In the genomic region with DNA sequence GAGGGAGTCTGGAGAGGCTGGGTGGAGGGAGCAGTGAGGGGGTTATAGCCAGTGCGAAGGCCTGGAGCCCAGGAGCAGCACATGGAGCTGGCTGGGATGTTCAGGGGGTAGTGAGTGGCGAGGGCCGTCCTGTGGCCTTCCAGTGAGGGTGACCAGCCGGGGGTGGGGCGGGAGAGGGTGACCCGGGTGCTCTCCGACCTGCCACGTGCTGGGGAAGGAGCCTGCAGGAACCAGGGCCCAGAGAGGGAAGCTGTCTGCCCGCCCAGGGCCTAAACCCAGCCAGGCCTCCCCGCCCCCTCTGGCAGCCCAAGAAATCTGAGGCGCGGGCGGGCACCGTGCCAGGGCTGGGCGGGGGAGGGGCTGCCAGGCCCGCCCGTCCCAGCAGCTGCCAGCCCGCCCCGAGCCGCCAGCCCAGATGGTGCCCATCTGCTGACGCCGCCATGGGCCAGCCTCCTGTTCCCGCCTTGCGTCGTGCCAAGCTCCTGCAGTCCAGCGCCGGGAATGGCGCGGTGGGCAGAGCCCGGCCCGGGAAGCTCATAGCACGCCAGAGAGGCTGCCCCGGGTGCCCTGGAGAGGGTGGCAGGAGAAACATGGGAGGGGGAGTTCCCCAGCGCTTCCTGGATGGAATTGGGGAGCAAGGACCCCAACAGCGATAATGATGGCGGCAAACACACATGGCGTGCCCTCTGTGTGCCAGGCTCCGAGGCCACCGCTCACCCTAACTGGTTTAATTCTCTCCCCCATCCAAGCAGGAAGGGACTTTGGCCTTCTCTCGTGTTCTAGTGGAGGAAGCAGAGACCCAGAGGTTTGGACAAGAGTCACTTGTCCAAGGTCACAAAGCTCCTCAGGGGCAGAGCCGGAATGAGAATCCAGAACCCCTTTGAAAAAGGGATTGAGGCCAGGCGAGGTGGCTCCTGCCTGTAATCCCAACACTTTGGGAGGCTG, we compare ENCODE assay signal across 8 cellular contexts. TPM values are rescaled to one million over a fixed set of nuclear protein-coding genes. Genes with fewer than 3 reads are reported as not detected.
DNase-seq lines count a peak whose midpoint lies in the region; ATAC-seq and TF ChIP-seq lines count a peak whose summit lies in the region.

No MANE protein-coding gene starts in this region.

- H3K27ac ChIP-seq in left lung: peak overlapping the region; percentile 61 to 65
- H3K27ac ChIP-seq in upper lobe of right lung: peak overlapping the region; percentile 75
- H3K27ac ChIP-seq in Karpas-422 (ENCODE audit: low read length): no peak overlapping the region

- H3K27ac Mint-ChIP-seq in MCF 10A (ENCODE audit: low read depth, unreplicated experiment): peak overlapping the region; percentile 60
- no peak overlapping the region for H3K27ac Mint-ChIP-seq in activated T-cell treated with anti-CD3 and anti-CD28 coated beads, Interleukin-2, amount 50 U/mL, for 24 hours

- H4K20me1 ChIP-seq in Karpas-422 (ENCODE audit: insufficient read depth, low read depth, low read length): peaks cover 9% of the 10 kb centered on the region; the same call in 1 of the 2 replicates

- no TSS peak for BruUV-seq in MCF 10A (replicated peaks; lab: Mats Ljungman, UMichigan)

- POLR2A ChIA-PET in MCF 10A (lab: Yijun Ruan, JAX): interaction anchor here (0.7 to 2.2 kb wide), 13 partner anchors 8 to 259 kb away, joined by 3 to 12 read pairs (median 5); no protein-coding TSS in a partner anchor

- peaks cover 0 to 33% of the 10 kb centered on the region in 2 donors for H3K36me3 ChIP-seq in left lung
- H3K36me3 ChIP-seq in upper lobe of right lung: peaks cover 10% of the 10 kb centered on the region
- no peaks in the 10 kb centered on the region for H3K36me3 ChIP-seq in Karpas-422 (ENCODE audit: insufficient read depth, low read length)

- no peaks in the 10 kb centered on the region for H3K9me2 ChIP-seq in Karpas-422 (replicated peaks; ENCODE audit: insufficient read depth, low read length)

- DNase-seq in NCI-H1105 (lab: John Stamatoyannopoulos, UW) (peak; percentile 92), MCF 10A (ENCODE audit: unreplicated experiment) (peak; percentile 94), left lung (peak; percentile 89 to 91), upper lobe of right lung (peak; percentile 93), Karpas-422 (no peak)
- no peak for DNase-seq in activated T-cell treated with anti-CD3 and anti-CD28 coated beads, Interleukin-2, amount 50 U/mL, for 24 hours
- no peak for DNase-seq in stimulated activated naive CD4-positive, alpha-beta T cell (lab: John Stamatoyannopoulos, UW)

- no peak overlapping the region for H3K9ac ChIP-seq in Karpas-422 (ENCODE audit: low read length)

- H3K9me3 Mint-ChIP-seq in MCF 10A (ENCODE audit: unreplicated experiment): no peaks in the 10 kb centered on the region
- H3K9me3 Mint-ChIP-seq in activated T-cell treated with anti-CD3 and anti-CD28 coated beads, Interleukin-2, amount 50 U/mL, for 24 hours: no peaks in the 10 kb centered on the region

- ATAC-seq in left lung (peak; percentile 83), upper lobe of right lung (peak; percentile 91), GM21825 (IDR thresholded peaks at IDR 0.05; ENCODE audit: unreplicated experiment) (no peak)

- H3K36me3 Mint-ChIP-seq in MCF 10A (ENCODE audit: insufficient read depth, unreplicated experiment): peaks cover 47% of the 10 kb centered on the region
- peaks cover 18% of the 10 kb centered on the region for H3K36me3 Mint-ChIP-seq in activated T-cell treated with anti-CD3 and anti-CD28 coated beads, Interleukin-2, amount 50 U/mL, for 24 hours (ENCODE audit: low read depth)

- no peaks in the 10 kb centered on the region for H3K79me2 ChIP-seq in Karpas-422 (ENCODE audit: low read length)

- H3K4me3 Mint-ChIP-seq in MCF 10A (ENCODE audit: unreplicated experiment): peak overlapping the region; percentile 23
- H3K4me3 Mint-ChIP-seq in activated T-cell treated with anti-CD3 and anti-CD28 coated beads, Interleukin-2, amount 50 U/mL, for 24 hours: no peak overlapping the region

- peaks cover 14% of the 10 kb centered on the region for H3K4me1 Mint-ChIP-seq in MCF 10A (ENCODE audit: insufficient read depth, unreplicated experiment)
- H3K4me1 Mint-ChIP-seq in activated T-cell treated with anti-CD3 and anti-CD28 coated beads, Interleukin-2, amount 50 U/mL, for 24 hours (ENCODE audit: low read depth): peaks cover 16% of the 10 kb centered on the region

- H3K4me1 ChIP-seq in left lung: peaks cover 44 to 78% of the 10 kb centered on the region in 2 donors
- peaks cover 65% of the 10 kb centered on the region for H3K4me1 ChIP-seq in upper lobe of right lung
- no peaks in the 10 kb centered on the region for H3K4me1 ChIP-seq in Karpas-422 (ENCODE audit: low read length)

- no peak overlapping the region for H2AFZ ChIP-seq in Karpas-422 (ENCODE audit: low read length)

- no peak overlapping the region for H3K4me3 ChIP-seq in left lung
- H3K4me3 ChIP-seq in upper lobe of right lung: no peak overlapping the region
- H3K4me3 ChIP-seq in Karpas-422 (ENCODE audit: low read length): no peak overlapping the region

- CTCF ChIA-PET in MCF 10A (lab: Yijun Ruan, JAX): interaction anchor here (0.6 to 2.0 kb wide), 6 partner anchors 10 to 424 kb away, joined by 3 to 9 read pairs (median 4); no protein-coding TSS in a partner anchor

- H3K27me3 ChIP-seq in left lung (no peaks in the 10 kb centered on the region), upper lobe of right lung (no peaks in the 10 kb centered on the region), Karpas-422 (ENCODE audit: low read length) (no peaks in the 10 kb centered on the region)

- no peak overlapping the region for H3K4me2 ChIP-seq in Karpas-422 (ENCODE audit: low read depth, low read length, poor library complexity, severe bottlenecking)

- H3K9me3 ChIP-seq in left lung: no peaks in the 10 kb centered on the region
- no peaks in the 10 kb centered on the region for H3K9me3 ChIP-seq in upper lobe of right lung
- no peaks in the 10 kb centered on the region for H3K9me3 ChIP-seq in Karpas-422 (ENCODE audit: low read length)

- TF ChIP-seq CTCF in MCF 10A (IDR thresholded peaks at IDR 0.05; ENCODE audit: unreplicated experiment) (no peak), left lung (IDR thresholded peaks at IDR 0.05) (no peak), upper lobe of right lung (IDR thresholded peaks at IDR 0.05) (peak; percentile 18)

- intact Hi-C loops in MCF 10A (cut with micrococcal nuclease) (no loop called here), left lung (cut with DNase I) (no loop called here), upper lobe of right lung (cut with DNase I) (no loop called here)

- H3K27me3 Mint-ChIP-seq in MCF 10A (ENCODE audit: insufficient read depth, unreplicated experiment): no peaks in the 10 kb centered on the region
- no peaks in the 10 kb centered on the region for H3K27me3 Mint-ChIP-seq in activated T-cell treated with anti-CD3 and anti-CD28 coated beads, Interleukin-2, amount 50 U/mL, for 24 hours

RNA-seq across cellular contexts. Expression of gene NFIC, which starts 21.5 kb away (rescaled TPM):
- total RNA-seq in MCF 10A (2022) (83.4 and 85.5 TPM in 2 replicates), left lung (100 to 1,000 TPM; 138 to 163 TPM), upper lobe of right lung (150 TPM)
- total RNA-seq in Karpas-422 (2014; rRNA removed; shearing (Covaris generic); ENCODE audit: low replicate concordance): 0.82 and 4.4 TPM in 2 replicates

Comparison
In these comparisons a context has a peak if more than half of its experiments do, and no peak if none do; other contexts are left out.
1. DNase-seq: peak in NCI-H1105 (single experiment), MCF 10A (single experiment), left lung (2 of 2) and upper lobe of right lung (single experiment); none in Karpas-422 (single experiment), activated T-cell treated with anti-CD3 and anti-CD28 coated beads, Interleukin-2, amount 50 U/mL, for 24 hours (single experiment) and stimulated activated naive CD4-positive, alpha-beta T cell (0 of 6).
2. RNA of gene NFIC, which starts 21.5 kb away (total RNA-seq): 138 to 163 TPM in left lung, 150 TPM in upper lobe of right lung (single experiment) and 83.4 to 85.5 TPM in MCF 10A; 0.82 to 4.4 TPM in Karpas-422; every median in the first group is over 10 times any median in the second.